In genomic region chr4:12203945-12204344, GRCh38 we compare ENCODE assay signal across 24 cellular contexts.
"Had no signal": no experiment of that assay in that cellular context is flagged by ENCODE, and none has a peak within 500 bp of the region (broad histone marks: within the 10 kb centered on the region; RNA-seq: fewer than 3 reads in every experiment).

No MANE protein-coding gene starts in this region.

- DNase-seq: cortex of kidney; effector memory CD8-positive, alpha-beta T cell; erythroblast; esophagus squamous epithelium; hypothalamus; left ventricle myocardium superior; lower lobe of right lung; natural killer cell; occipital lobe; ovary; posterior cingulate gyrus; psoas muscle; retina; stimulated activated CD4-positive, alpha-beta T cell treated with anti-CD3 and anti-CD28 coated beads, Interleukin-12 subunit alpha, Interleukin-12 subunit beta, amount 100 ng/mL, for 4 hours; stimulated activated CD4-positive, alpha-beta T cell treated with anti-CD3 and anti-CD28 coated beads, Interleukin-1b, Interleukin-23, amount 100 ng/mL, for 48 hours; stimulated activated CD4-positive, alpha-beta T cell treated with anti-CD3 and anti-CD28 coated beads, Interleukin-4, amount 100 ng/mL, for 1 hour; stimulated activated naive CD4-positive, alpha-beta T cell treated with Interleukin-2 at 50 U/mL for 16 hours; substantia nigra; upper lobe of left lung had no signal

- H3K4me3 ChIP-seq: esophagus squamous epithelium, lower lobe of right lung, ovary, psoas muscle, smooth muscle cell, thoracic aorta, tibial nerve, upper lobe of left lung had no signal

- H3K4me3 Mint-ChIP-seq: effector memory CD8-positive, alpha-beta T cell; natural killer cell; stimulated activated effector memory CD8-positive, alpha-beta T cell treated with anti-CD3 and anti-CD28 coated beads, Interleukin-12 subunit alpha, Interleukin-12 subunit beta, amount 100 ng/mL, for 72 hours had no signal

- H3K27ac Mint-ChIP-seq: effector memory CD8-positive, alpha-beta T cell; natural killer cell; stimulated activated effector memory CD8-positive, alpha-beta T cell treated with anti-CD3 and anti-CD28 coated beads, Interleukin-12 subunit alpha, Interleukin-12 subunit beta, amount 100 ng/mL, for 72 hours had no signal

- ATAC-seq: effector memory CD8-positive, alpha-beta T cell; left ventricle myocardium superior; lower lobe of right lung; natural killer cell; psoas muscle; sciatic nerve; stimulated activated effector memory CD8-positive, alpha-beta T cell treated with anti-CD3 and anti-CD28 coated beads, Interleukin-12 subunit alpha, Interleukin-12 subunit beta, amount 100 ng/mL, for 72 hours had no signal

- H3K27me3 Mint-ChIP-seq: effector memory CD8-positive, alpha-beta T cell had no signal

- H3K4me1 Mint-ChIP-seq: natural killer cell; stimulated activated effector memory CD8-positive, alpha-beta T cell treated with anti-CD3 and anti-CD28 coated beads, Interleukin-12 subunit alpha, Interleukin-12 subunit beta, amount 100 ng/mL, for 72 hours had no signal
